ENCODE assay signal across 11 cellular contexts in genomic region chr10:101226888-101227736, GRCh38. TPM values are rescaled to one million over a fixed set of nuclear protein-coding genes. Genes with fewer than 3 reads are reported as not detected.
DNase-seq lines count a peak whose midpoint lies in the region; ATAC-seq, FAIRE-seq and TF ChIP-seq lines count a peak whose summit lies in the region.
"Had no signal": no experiment of that assay in that cellular context is flagged by ENCODE, and none has a peak within 500 bp of the region (broad histone marks: within the 10 kb centered on the region; RNA-seq: fewer than 3 reads in every experiment).

No MANE protein-coding gene starts in this region.

- CTCF ChIA-PET in CD4-positive, alpha-beta memory T cell (lab: Charles Lee; ENCODE audit: partially characterized antibody), result interaction anchor here (1.7 to 2.7 kb wide), 2 partner anchors 10 to 13 kb away, joined by 3 to 12 read pairs; no protein-coding TSS in a partner anchor
- CTCF ChIA-PET in H1 (lab: Charles Lee; ENCODE audit: partially characterized antibody), result interaction anchor here (0.7 to 4.5 kb wide), 12 partner anchors 8 to 484 kb away, joined by 3 to 35 read pairs (median 4); no protein-coding TSS in a partner anchor

- H3K79me1 ChIP-seq in H1 (ENCODE audit: low read depth, low read length), result no peaks in the 10 kb centered on the region

- H2AK5ac ChIP-seq in H1 (ENCODE audit: low read depth, low read length), result no peak overlapping the region

- no peak overlapping the region for H3K23ac ChIP-seq in H1 (ENCODE audit: insufficient read length)

- 0 out of 2 replicates have a peak overlapping the region, but pooled peaks have one; percentile 21 for H2BK20ac ChIP-seq in H1 (ENCODE audit: low read length)

- H3K27me3 Mint-ChIP-seq in CD4-positive, alpha-beta memory T cell, result peaks cover 60 to 67% of the 10 kb centered on the region in 2 donors

- peak overlapping the region; percentile 28; the same call in 1 of the 2 replicates for H3K4me2 ChIP-seq in MM.1S (ENCODE audit: low read depth, low read length)
- H3K4me2 ChIP-seq in H1 (ENCODE audit: insufficient read depth in 1 of 2, low read depth in 2 of 2, low read length in 2 of 2), result peak overlapping the region in 1 of 2 experiments; percentile 7; a peak in 2 of 4 replicates
- H3K4me2 ChIP-seq in osteoblast (ENCODE audit: insufficient read depth, low read length), result no peak overlapping the region

- H3K27me3 ChIP-seq in CD4-positive, alpha-beta memory T cell (ENCODE audit: insufficient read depth, low read length), result peaks cover 73% of the 10 kb centered on the region
- H3K27me3 ChIP-seq in MM.1S (replicated peaks; ENCODE audit: insufficient read depth, low read length), result peaks cover 88% of the 10 kb centered on the region
- peaks cover 97 to 100% (median 100%) of the 10 kb centered on the region in 4 experiments for H3K27me3 ChIP-seq in H1 (replicated peaks in 1 of 4; ENCODE audit: control insufficient read depth in 3 of 4, extremely low read depth in 1 of 4, insufficient read depth in 3 of 4, low read length in 3 of 4)
- peaks cover 97% of the 10 kb centered on the region for H3K27me3 ChIP-seq in osteoblast (ENCODE audit: insufficient read depth, low read length)

- H4K20me1 ChIP-seq in MM.1S (ENCODE audit: insufficient read depth, low read length), result no peaks in the 10 kb centered on the region
- H4K20me1 ChIP-seq in H1 (replicated peaks in 1 of 2; ENCODE audit: control insufficient read depth in 1 of 2, insufficient read depth in 2 of 2, low read length in 2 of 2), result peaks cover 34 to 43% of the 10 kb centered on the region in 2 experiments
- H4K20me1 ChIP-seq in osteoblast (ENCODE audit: insufficient read depth, low read length), result peaks cover 12% of the 10 kb centered on the region

- no peak overlapping the region for H3K4ac ChIP-seq in H1 (replicated peaks; ENCODE audit: insufficient read length, low read depth, low read length)

- intact Hi-C loops in CD4-positive, alpha-beta memory T cell (cut with micrococcal nuclease), result no loop called here

- no peaks in the 10 kb centered on the region for H3K9me2 ChIP-seq in MM.1S (replicated peaks; ENCODE audit: insufficient read depth, low read length)

- peak overlapping the region; percentile 79 to 88 (median 81) for H3K4me3 Mint-ChIP-seq in CD4-positive, alpha-beta memory T cell
- H3K4me3 Mint-ChIP-seq: HFFc6 had no signal

- H3F3A ChIP-seq in MM.1S (ENCODE audit: insufficient read depth, low read length), result no peaks in the 10 kb centered on the region

- no peaks in the 10 kb centered on the region for H3K36me3 ChIP-seq in CD4-positive, alpha-beta memory T cell (ENCODE audit: insufficient read depth, low read length)
- H3K36me3 ChIP-seq in MM.1S (replicated peaks; ENCODE audit: insufficient read depth, low read length) (no peaks in the 10 kb centered on the region), H1 (ENCODE audit: control insufficient read depth in 2 of 4, insufficient read depth in 4 of 4, low read length in 3 of 4) (peaks cover 0 to 14% (median 0%) of the 10 kb centered on the region in 4 experiments; a peak in 1 of 8 replicates), osteoblast (ENCODE audit: insufficient read depth, low read length) (no peaks in the 10 kb centered on the region)

- WGBS in H1 (ENCODE audit: extremely low coverage in 1 of 2, insufficient coverage in 1 of 2, insufficient read length in 1 of 2, insufficient replicate concordance in 2 of 2, low coverage in 1 of 2, low lambda C conversion rate in 2 of 2, missing lambda C conversion rate in 1 of 2), 2 experiments, result 7% methylated on average over 53 of the region's 82 CpGs; no CpG with 5 or more reads in 1 of the 2 experiments

- no peak for TF ChIP-seq RAD21 in H1 (IDR thresholded peaks at IDR 0.05 in 1 of 2, conservative IDR thresholded peaks at IDR 0.05 in 1 of 2; ENCODE audit: low read depth in 2 of 2, low read length in 2 of 2)

- H3K4me1 ChIP-seq in CD4-positive, alpha-beta memory T cell (ENCODE audit: insufficient read depth, low read length), result peaks cover 64% of the 10 kb centered on the region
- no peaks in the 10 kb centered on the region for H3K4me1 ChIP-seq in MM.1S (ENCODE audit: low read length)
- peaks cover 6 to 29% (median 10%) of the 10 kb centered on the region in 4 experiments; a peak in 6 of 7 replicates for H3K4me1 ChIP-seq in H1 (replicated peaks in 1 of 4; ENCODE audit: control insufficient read depth in 3 of 4, insufficient read depth in 4 of 4, low read length in 3 of 4)
- no peaks in the 10 kb centered on the region for H3K4me1 ChIP-seq in osteoblast (ENCODE audit: insufficient read depth, low read length)

- H3K9ac ChIP-seq in MM.1S (ENCODE audit: low read length) (no peak overlapping the region), H1 (replicated peaks in 1 of 4; ENCODE audit: extremely low read depth in 1 of 4, low read depth in 3 of 4, low read length in 3 of 4) (no peak overlapping the region)

- H3K14ac ChIP-seq in H1 (ENCODE audit: insufficient read length), result no peak overlapping the region

- peaks cover 30 to 64% (median 44%) of the 10 kb centered on the region in 4 donors for H3K4me1 Mint-ChIP-seq in CD4-positive, alpha-beta memory T cell

- H2BK5ac ChIP-seq in H1 (ENCODE audit: low read depth, low read length), result no peak overlapping the region

- no peak for FAIRE-seq in H1 (lab: Jason Lieb, UNC)

- TF ChIP-seq POLR2A in H1 (IDR thresholded peaks at IDR 0.05; ENCODE audit: control extremely low read depth in 1 of 2, low read depth in 2 of 2, low read length in 2 of 2), result no peak

- H2AFZ ChIP-seq in MM.1S (ENCODE audit: low read length) (no peak overlapping the region), H1 (ENCODE audit: low read length) (no peak overlapping the region), osteoblast (ENCODE audit: low read length) (no peak overlapping the region)

- POLR2A ChIA-PET in CD4-positive, alpha-beta memory T cell (lab: Charles Lee; ENCODE audit: partially characterized antibody), result interaction anchor here (0.6 to 1.5 kb wide), 4 partner anchors 10 to 240 kb away, joined by 3 to 7 read pairs (median 4); no protein-coding TSS in a partner anchor
- POLR2A ChIA-PET in H1 (lab: Charles Lee; ENCODE audit: partially characterized antibody), result interaction anchor here (0.8 kb wide), 1 partner anchor 166 kb away, joined by 3 read pairs; the partner anchor contains the start of gene KAZALD1

- H3K56ac ChIP-seq in H1 (replicated peaks; ENCODE audit: insufficient read length, low read depth, low read length), result no peak overlapping the region

- H3K18ac ChIP-seq in H1 (ENCODE audit: extremely low read depth, low read length), result no peak overlapping the region

- peak in 1 of 5 donors; percentile 51 for DNase-seq in CD4-positive, alpha-beta memory T cell
- no peak for DNase-seq in MM.1S
- DNase-seq in H1 (ENCODE audit: low read depth in 1 of 2, low spot score in 2 of 2), result no peak
- peak; percentile 93 for DNase-seq in osteoblast (ENCODE audit: insufficient read length, low spot score, missing footprints)
- DNase-seq in NCI-H82 treated with DMSO at 0.1 percent for 48 hours (lab: John Stamatoyannopoulos, UW; ENCODE audit: unreplicated experiment), result no peak
- DNase-seq in GM19238 (ENCODE audit: insufficient read length, low spot score), result no peak
- DNase-seq in SW 1271 (lab: John Stamatoyannopoulos, UW), result no peak
- DNase-seq: DMS79, HFFc6, NCI-H2227 treated with DMSO at 0.1 percent for 48 hours had no signal

- no peak overlapping the region for H3K27ac ChIP-seq in CD4-positive, alpha-beta memory T cell (ENCODE audit: low read depth, low read length)
- H3K27ac ChIP-seq in MM.1S (ENCODE audit: low read length), result no peak overlapping the region
- no peak overlapping the region for H3K27ac ChIP-seq in H1 (ENCODE audit: low read depth, low read length)
- no peak overlapping the region for H3K27ac ChIP-seq in osteoblast (ENCODE audit: low read depth, low read length)

- no peak overlapping the region for H4K5ac ChIP-seq in H1 (ENCODE audit: insufficient read length, low read depth, low read length)

- H3K79me2 ChIP-seq in MM.1S (ENCODE audit: low read length) (no peaks in the 10 kb centered on the region), H1 (ENCODE audit: control insufficient read depth in 1 of 2, insufficient read depth in 2 of 2, low read length in 2 of 2) (no peaks in the 10 kb centered on the region), osteoblast (ENCODE audit: insufficient read depth, low read length) (no peaks in the 10 kb centered on the region)

- H3K4me3 ChIP-seq in CD4-positive, alpha-beta memory T cell (ENCODE audit: low read length in 2 of 2), result peak overlapping the region; percentile 28 to 35
- H3K4me3 ChIP-seq in MM.1S (ENCODE audit: low read length) (0 out of 2 replicates have a peak overlapping the region, but pooled peaks have one; percentile 2), H1 (ENCODE audit: extremely low read depth in 1 of 4, insufficient read depth in 2 of 4, low read depth in 3 of 4, low read length in 4 of 4) (no peak overlapping the region), osteoblast (ENCODE audit: insufficient read depth, low read length) (no peak overlapping the region)

- no peak for TF ChIP-seq EP300 in H1 (IDR thresholded peaks at IDR 0.05; ENCODE audit: borderline replicate concordance in 1 of 2, low read depth in 2 of 2, low read length in 2 of 2)

- peak overlapping the region; percentile 94; the same call in 1 of the 2 replicates for H2BK12ac ChIP-seq in H1 (ENCODE audit: low read depth, low read length)

- H3K36me3 Mint-ChIP-seq in CD4-positive, alpha-beta memory T cell, result no peaks in the 10 kb centered on the region

- peak overlapping the region; percentile 48; the same call in 1 of the 2 replicates for H4K8ac ChIP-seq in H1 (ENCODE audit: extremely low read depth, insufficient read depth, low read length)

- H3K9me3 ChIP-seq in CD4-positive, alpha-beta memory T cell (ENCODE audit: control insufficient read depth in 1 of 2, low read length in 2 of 2), result no peaks in the 10 kb centered on the region
- H3K9me3 ChIP-seq in MM.1S (replicated peaks; ENCODE audit: insufficient read depth, low read length), result no peaks in the 10 kb centered on the region
- 0 out of 4 replicates have a peak, but pooled peaks cover 0 to 4% of the 10 kb centered on the region in 2 experiments for H3K9me3 ChIP-seq in H1 (ENCODE audit: insufficient read depth in 2 of 2, low read depth in 1 of 2, low read length in 1 of 2)
- no peaks in the 10 kb centered on the region for H3K9me3 ChIP-seq in osteoblast (ENCODE audit: low read depth, low read length)

- no peak overlapping the region for H2BK120ac ChIP-seq in H1 (replicated peaks; ENCODE audit: low read depth, low read length)

- peak overlapping the region in 2 of 7 donors; percentile 47 to 60 for H3K27ac Mint-ChIP-seq in CD4-positive, alpha-beta memory T cell
- H3K27ac Mint-ChIP-seq: HFFc6 had no signal

- no peak overlapping the region for H2BK15ac ChIP-seq in H1 (ENCODE audit: low read length)

- no peak overlapping the region for H4K91ac ChIP-seq in H1 (replicated peaks; ENCODE audit: insufficient read length, low read length)

- no peak for ATAC-seq in HG02970 (IDR thresholded peaks at IDR 0.05; ENCODE audit: low FRiP score, unreplicated experiment)

- no peaks in the 10 kb centered on the region for H3K23me2 ChIP-seq in H1 (ENCODE audit: low read depth, low read length)

- H3K9me3 Mint-ChIP-seq in CD4-positive, alpha-beta memory T cell, result peaks cover 0 to 8% (median 0%) of the 10 kb centered on the region in 8 donors
- H3K9me3 Mint-ChIP-seq: HFFc6 had no signal

- TF ChIP-seq CTCF in MM.1S (IDR thresholded peaks at IDR 0.05; ENCODE audit: low read length) (no peak), H1 (IDR thresholded peaks at IDR 0.05; ENCODE audit: control extremely low read depth in 1 of 3, insufficient read depth in 1 of 3, low read depth in 1 of 3, low read length in 3 of 3) (no peak), osteoblast (IDR thresholded peaks at IDR 0.05; ENCODE audit: extremely low read depth, low read depth, low read length) (no peak)

RNA-seq across cellular contexts. Expression of gene LBX1, which starts 2.2 kb away (rescaled TPM):
- not detected for total RNA-seq in CD4-positive, alpha-beta memory T cell
- not detected for polyA plus RNA-seq in CD4-positive, alpha-beta memory T cell
- total RNA-seq in H1 (2021; fragmentation: NEBNext Ultra II Directional; extraction: Animal tissue kit (Norgen Biotek cat#: 25700)), result not detected in 2 replicates
- not detected in 2 replicates for polyA plus RNA-seq in H1 (2011; rRNA removed)
- polyA plus RNA-seq in H1 (2011; cell fraction: cytosol; rRNA removed), result not detected
- not detected for polyA plus RNA-seq in H1 (2011; cell fraction: nucleus; rRNA removed)
- not detected in 4 replicates for polyA plus RNA-seq in H1 (2012, experiment 1 of 2)
- not detected for polyA plus RNA-seq in H1 (2012, experiment 2 of 2)
- not detected for polyA plus RNA-seq in H1 (2013, experiment 1 of 2)
- polyA plus RNA-seq in H1 (2013, experiment 2 of 2), result not detected
- not detected in 2 replicates for polyA minus RNA-seq in H1 (2011; rRNA and poly(A)+ RNA removed)
- not detected for polyA minus RNA-seq in H1 (2011; cell fraction: cytosol; rRNA and poly(A)+ RNA removed)
- polyA minus RNA-seq in H1 (2011; cell fraction: nucleus; rRNA and poly(A)+ RNA removed), result not detected
- not detected in 2 replicates for total RNA-seq in osteoblast
- total RNA-seq: HFFc6 had no signal

Comparison
In these comparisons a context has a peak if more than half of its experiments do, and no peak if none do; other contexts are left out.
1. H3K4me3 ChIP-seq: peak in CD4-positive, alpha-beta memory T cell (2 of 2) and MM.1S (single experiment); none in H1 (0 of 4) and osteoblast (single experiment).